In the genomic region with DNA sequence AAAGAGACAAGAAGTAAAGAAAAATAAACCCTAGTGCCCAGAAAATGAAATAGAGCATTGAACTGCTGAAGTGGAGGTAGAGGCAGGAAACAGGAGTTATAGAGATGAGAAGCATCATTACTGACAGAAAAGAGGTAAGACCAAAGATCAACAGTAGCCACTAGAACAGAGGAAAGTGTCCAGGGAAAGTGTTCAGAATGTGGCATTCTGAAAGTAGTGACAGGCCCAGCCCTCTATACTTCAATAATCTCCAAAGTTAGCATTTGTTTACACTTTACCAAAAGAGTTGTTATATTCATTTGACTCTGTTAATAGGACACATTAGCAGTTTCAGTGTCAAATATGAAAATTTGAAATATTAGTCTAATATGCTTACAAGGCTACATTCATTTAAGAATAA, we compare ENCODE assay signal across 18 cellular contexts.
A peak's percentile ranks its signal among the peaks of the same experiment; 100 is the strongest.
DNase-seq lines count a peak whose midpoint lies in the region; ATAC-seq, FAIRE-seq and TF ChIP-seq lines count a peak whose summit lies in the region.
"Had no signal": no experiment of that assay in that cellular context is flagged by ENCODE, and none has a peak within 500 bp of the region (broad histone marks: within the 10 kb centered on the region; RNA-seq: fewer than 3 reads in every experiment).

No MANE protein-coding gene starts in this region.

- intact Hi-C loops in kidney (cut with DNase I) (no loop called here), upper lobe of right lung (cut with DNase I) (no loop called here)

- H3K9me3 ChIP-seq in kidney (ENCODE audit: control insufficient read depth in 1 of 2, low read length in 2 of 2), result no peaks in the 10 kb centered on the region
- H3K9me3 ChIP-seq in upper lobe of right lung, result no peaks in the 10 kb centered on the region
- H3K9me3 ChIP-seq: breast epithelium, MG63, psoas muscle, upper lobe of left lung had no signal

- DNase-seq in kidney (no peak), upper lobe of right lung (no peak), NCI-H1092 (lab: John Stamatoyannopoulos, UW) (no peak)
- DNase-seq in activated CD4-positive, alpha-beta T cell treated with anti-CD3 and anti-CD28 coated beads, Interleukin-2, amount 50 U/mL, for 48 hours, result no peak
- DNase-seq: hypothalamus; MG63; NCI-H146; NCI-H345; NK-92 treated with Interleukin-12 subunit alpha and Interleukin-12 subunit beta, amount 100 ng/mL, for 24 hours; psoas muscle; stimulated activated CD4-positive, alpha-beta T cell treated with anti-CD3 and anti-CD28 coated beads, Interleukin-2, amount 100 ng/mL, for 48 hours; SW 1271; upper lobe of left lung had no signal

- no peak for FAIRE-seq in kidney (lab: Jason Lieb, UNC)

- no peaks in the 10 kb centered on the region for H3K36me3 ChIP-seq in kidney (ENCODE audit: control insufficient read depth in 1 of 2, insufficient read depth in 2 of 2, low read length in 2 of 2)
- no peaks in the 10 kb centered on the region for H3K36me3 ChIP-seq in upper lobe of right lung
- H3K36me3 ChIP-seq: breast epithelium, MG63, upper lobe of left lung had no signal

- H3K4me1 ChIP-seq in kidney (ENCODE audit: control insufficient read depth in 1 of 2, insufficient read depth in 1 of 2, low read depth in 1 of 2, low read length in 2 of 2) (peaks cover 2 to 4% of the 10 kb centered on the region in 2 donors), upper lobe of right lung (no peaks in the 10 kb centered on the region)
- H3K4me1 ChIP-seq: breast epithelium, psoas muscle, upper lobe of left lung had no signal

- TF ChIP-seq CTCF in kidney (IDR thresholded peaks at IDR 0.05; ENCODE audit: borderline replicate concordance, extremely low read depth, insufficient read depth) (no peak), upper lobe of right lung (IDR thresholded peaks at IDR 0.05) (no peak)

- H3K9ac ChIP-seq in kidney (ENCODE audit: low read length in 2 of 2), result no peak overlapping the region

- ATAC-seq in GM19467 (IDR thresholded peaks at IDR 0.05; ENCODE audit: unreplicated experiment), result peak; percentile 4
- ATAC-seq in HG03175 (IDR thresholded peaks at IDR 0.05; ENCODE audit: unreplicated experiment), result peak; percentile 12
- peak; percentile 29 for ATAC-seq in upper lobe of right lung
- no peak for ATAC-seq in GM21737 (IDR thresholded peaks at IDR 0.05; ENCODE audit: unreplicated experiment)
- ATAC-seq: psoas muscle had no signal

- peak overlapping the region; percentile 15 to 32 for H3K27ac ChIP-seq in kidney (ENCODE audit: low read depth in 2 of 2, low read length in 2 of 2)
- H3K27ac ChIP-seq in upper lobe of right lung, result no peak overlapping the region
- H3K27ac ChIP-seq: breast epithelium, psoas muscle, skin epidermis, upper lobe of left lung had no signal

- H3K27me3 ChIP-seq in upper lobe of right lung, result no peaks in the 10 kb centered on the region
- H3K27me3 ChIP-seq: breast epithelium, MG63, upper lobe of left lung had no signal

- H3K4me3 ChIP-seq in kidney (ENCODE audit: low read length in 2 of 2) (peak overlapping the region in 1 of 2 donors; percentile 18), upper lobe of right lung (no peak overlapping the region)
- H3K4me3 ChIP-seq: breast epithelium, MG63, psoas muscle, skin epidermis, upper lobe of left lung had no signal
